In the genomic region with DNA sequence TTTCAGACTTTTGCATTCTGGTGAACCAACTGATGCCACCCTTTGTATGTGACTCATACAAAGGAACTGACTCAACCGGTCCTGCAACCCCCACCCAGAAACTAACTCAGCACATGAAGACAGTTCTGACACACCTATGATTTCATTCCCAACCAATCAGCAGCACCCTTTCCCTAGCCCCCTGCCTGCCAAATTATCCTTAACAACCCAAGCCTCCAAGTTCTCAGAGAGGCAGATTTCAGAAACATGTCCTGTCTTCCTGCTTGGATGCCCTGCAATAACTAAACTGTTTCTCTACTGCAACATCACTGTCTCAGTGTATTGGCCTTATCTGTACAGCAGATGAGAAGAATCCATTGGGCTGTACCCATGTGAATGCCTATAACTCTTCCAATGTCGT, we compare ENCODE assay signal across 11 cellular contexts.
A peak's percentile ranks its signal among the peaks of the same experiment; 100 is the strongest.
DNase-seq lines count a peak whose midpoint lies in the region.
"Had no signal": no experiment of that assay in that cellular context is flagged by ENCODE, and none has a peak within 500 bp of the region (broad histone marks: within the 10 kb centered on the region; RNA-seq: fewer than 3 reads in every experiment).

No MANE protein-coding gene starts in this region.

- peak; percentile 62 for DNase-seq in activated CD4-positive, alpha-beta T cell treated with anti-CD3 and anti-CD28 coated beads for 48 hours
- DNase-seq in activated CD4-positive, alpha-beta T cell treated with anti-CD3 and anti-CD28 coated beads, Interleukin-2, amount 50 U/mL, for 1 hour: no peak
- DNase-seq in T-helper 2 cell treated with Interferon-gamma antibody and Interleukin-4, amounts not matched to agents 5 μg/mL and 100 μg/mL, for 36 hours (ENCODE audit: low spot score): peak; percentile 11
- peak; percentile 14 to 28 (median 26) for DNase-seq in stimulated activated CD4-positive, alpha-beta T cell treated with anti-CD3 and anti-CD28 coated beads, TNF-alpha, amount 100 ng/mL, for 24 hours (ENCODE audit: low read depth in 3 of 3)
- DNase-seq in T-helper 9 cell (no peak), NCI-H748 (lab: John Stamatoyannopoulos, UW; ENCODE audit: unreplicated experiment) (no peak)
- no peak for DNase-seq in effector memory CD4-positive, alpha-beta T cell
- DNase-seq: NCI-H526 had no signal

- 76 to 81% methylated on average over 2 of the region's 2 CpGs for WGBS in esophagus, 2 donors

- H3K4me1 ChIP-seq in esophagus (ENCODE audit: control insufficient read depth in 2 of 2, insufficient read depth in 2 of 2, low read length in 1 of 2): no peaks in the 10 kb centered on the region
- H3K4me1 ChIP-seq in effector memory CD4-positive, alpha-beta T cell (ENCODE audit: control insufficient read depth, insufficient read depth, low read length, poor library complexity, severe bottlenecking): no peaks in the 10 kb centered on the region

- H3K4me1 Mint-ChIP-seq in T-helper 2 cell treated with Interferon-gamma antibody and Interleukin-4, amounts not matched to agents 5 μg/mL and 100 μg/mL, for 36 hours (ENCODE audit: low read depth): peaks cover 4% of the 10 kb centered on the region

- peaks cover 0 to 4% of the 10 kb centered on the region in 2 donors for H3K9me3 ChIP-seq in esophagus (ENCODE audit: control insufficient read depth in 2 of 2, insufficient read depth in 1 of 2, low read depth in 1 of 2, low read length in 1 of 2)
- no peaks in the 10 kb centered on the region for H3K9me3 ChIP-seq in effector memory CD4-positive, alpha-beta T cell (ENCODE audit: control insufficient read depth, low read length)

- H3K4me3 Mint-ChIP-seq in T-helper 2 cell treated with Interferon-gamma antibody and Interleukin-4, amounts not matched to agents 5 μg/mL and 100 μg/mL, for 36 hours: no peak overlapping the region

- H3K36me3 Mint-ChIP-seq in T-helper 2 cell treated with Interferon-gamma antibody and Interleukin-4, amounts not matched to agents 5 μg/mL and 100 μg/mL, for 36 hours (ENCODE audit: low read depth): peaks cover 38% of the 10 kb centered on the region

- H3K27ac Mint-ChIP-seq in T-helper 2 cell treated with Interferon-gamma antibody and Interleukin-4, amounts not matched to agents 5 μg/mL and 100 μg/mL, for 36 hours: no peak overlapping the region

- H3K27ac ChIP-seq in esophagus (ENCODE audit: low read depth in 2 of 2, low read length in 1 of 2): peak overlapping the region; percentile 63 to 82
- H3K27ac ChIP-seq in effector memory CD4-positive, alpha-beta T cell (ENCODE audit: insufficient read depth, low read length, poor library complexity, severe bottlenecking): no peak overlapping the region
- H3K27ac ChIP-seq: thoracic aorta had no signal

- peaks cover 14% of the 10 kb centered on the region for H3K9me3 Mint-ChIP-seq in T-helper 2 cell treated with Interferon-gamma antibody and Interleukin-4, amounts not matched to agents 5 μg/mL and 100 μg/mL, for 36 hours

- no peaks in the 10 kb centered on the region for H3K27me3 ChIP-seq in esophagus (ENCODE audit: control insufficient read depth in 1 of 2, insufficient read depth in 2 of 2, low read length in 2 of 2)
- H3K27me3 ChIP-seq in effector memory CD4-positive, alpha-beta T cell (replicated peaks; ENCODE audit: control insufficient read depth, insufficient read depth, low read length, poor library complexity, severe bottlenecking): no peaks in the 10 kb centered on the region

- no peaks in the 10 kb centered on the region for H3K27me3 Mint-ChIP-seq in T-helper 2 cell treated with Interferon-gamma antibody and Interleukin-4, amounts not matched to agents 5 μg/mL and 100 μg/mL, for 36 hours (ENCODE audit: low read depth)

- H3K36me3 ChIP-seq in esophagus (ENCODE audit: control insufficient read depth in 2 of 2, insufficient read depth in 2 of 2, low read length in 1 of 2): no peaks in the 10 kb centered on the region
- H3K36me3 ChIP-seq in effector memory CD4-positive, alpha-beta T cell (ENCODE audit: control insufficient read depth, insufficient read depth, low read length): no peaks in the 10 kb centered on the region
- H3K36me3 ChIP-seq: thoracic aorta had no signal

- no peak overlapping the region for H3K4me3 ChIP-seq in esophagus (ENCODE audit: low read depth in 1 of 2, low read length in 2 of 2)
- H3K4me3 ChIP-seq in effector memory CD4-positive, alpha-beta T cell (ENCODE audit: insufficient read depth, low read depth, low read length, poor library complexity, severe bottlenecking): no peak overlapping the region
- H3K4me3 ChIP-seq: skin epidermis, thoracic aorta had no signal

Comparison
In these comparisons a context has a peak if more than half of its experiments do, and no peak if none do; other contexts are left out.
1. DNase-seq: peak in activated CD4-positive, alpha-beta T cell treated with anti-CD3 and anti-CD28 coated beads for 48 hours (single experiment), T-helper 2 cell treated with Interferon-gamma antibody and Interleukin-4, amounts not matched to agents 5 μg/mL and 100 μg/mL, for 36 hours (single experiment) and stimulated activated CD4-positive, alpha-beta T cell treated with anti-CD3 and anti-CD28 coated beads, TNF-alpha, amount 100 ng/mL, for 24 hours (3 of 3); none in activated CD4-positive, alpha-beta T cell treated with anti-CD3 and anti-CD28 coated beads, Interleukin-2, amount 50 U/mL, for 1 hour (single experiment), T-helper 9 cell (single experiment), effector memory CD4-positive, alpha-beta T cell (0 of 3) and NCI-H748 (single experiment).